In genomic region chr11:128645968-128646367, GRCh38 we compare ENCODE assay signal across 1 cellular context.
TF ChIP-seq lines count a peak whose summit lies in the region.

No MANE protein-coding gene starts in this region.

TF ChIP-seq in HepG2, 621 proteins besides CTCF, POLR2A, EP300 and RAD21 (continued from another document):
- no peak for TF ChIP-seq PITX1 (CRISPR knock-in tag; IDR thresholded peaks at IDR 0.05)
- TF ChIP-seq HDAC2 (CRISPR knock-in tag; IDR thresholded peaks at IDR 0.05) = no peak
- TF ChIP-seq THAP11 (CRISPR knock-in tag; IDR thresholded peaks at IDR 0.05) = no peak
- no peak for TF ChIP-seq BCLAF1 (IDR thresholded peaks at IDR 0.05)
- no peak for TF ChIP-seq ZNF17 (CRISPR knock-in tag; IDR thresholded peaks at IDR 0.05)
- TF ChIP-seq CBX1 (IDR thresholded peaks at IDR 0.05; ENCODE audit: low read depth) = no peak
- TF ChIP-seq SP2 (CRISPR knock-in tag; IDR thresholded peaks at IDR 0.05) = no peak
